2 cellular contexts compared by ENCODE assay signal in genomic region chr3:23762214-23763039, GRCh38.
TF ChIP-seq lines count a peak whose summit lies in the region.

No MANE protein-coding gene starts in this region.

TF ChIP-seq in GM12878, 131 proteins besides CTCF, POLR2A, EP300 and RAD21 (continues in another document):
- TF ChIP-seq BMI1 (IDR thresholded peaks at IDR 0.05; ENCODE audit: borderline replicate concordance), result peak; percentile 52; the same call in 1 of the 2 replicates
- TF ChIP-seq STAT3 (IDR thresholded peaks at IDR 0.05; ENCODE audit: low read depth, low read length), result no peak
- TF ChIP-seq NBN (IDR thresholded peaks at IDR 0.05), result 0 out of 2 replicates have a peak, but pooled peaks have one; percentile 18
- peak; percentile 47 for TF ChIP-seq SKIL (IDR thresholded peaks at IDR 0.05; ENCODE audit: low read depth, poor library complexity, severe bottlenecking)
- TF ChIP-seq, protein P1, sequence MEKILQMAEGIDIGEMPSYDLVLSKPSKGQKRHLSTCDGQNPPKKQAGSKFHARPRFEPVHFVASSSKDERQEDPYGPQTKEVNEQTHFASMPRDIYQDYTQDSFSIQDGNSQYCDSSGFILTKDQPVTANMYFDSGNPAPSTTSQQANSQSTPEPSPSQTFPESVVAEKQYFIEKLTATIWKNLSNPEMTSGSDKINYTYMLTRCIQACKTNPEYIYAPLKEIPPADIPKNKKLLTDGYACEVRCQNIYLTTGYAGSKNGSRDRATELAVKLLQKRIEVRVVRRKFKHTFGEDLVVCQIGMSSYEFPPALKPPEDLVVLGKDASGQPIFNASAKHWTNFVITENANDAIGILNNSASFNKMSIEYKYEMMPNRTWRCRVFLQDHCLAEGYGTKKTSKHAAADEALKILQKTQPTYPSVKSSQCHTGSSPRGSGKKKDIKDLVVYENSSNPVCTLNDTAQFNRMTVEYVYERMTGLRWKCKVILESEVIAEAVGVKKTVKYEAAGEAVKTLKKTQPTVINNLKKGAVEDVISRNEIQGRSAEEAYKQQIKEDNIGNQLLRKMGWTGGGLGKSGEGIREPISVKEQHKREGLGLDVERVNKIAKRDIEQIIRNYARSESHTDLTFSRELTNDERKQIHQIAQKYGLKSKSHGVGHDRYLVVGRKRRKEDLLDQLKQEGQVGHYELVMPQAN (conservative IDR thresholded peaks at IDR 0.05), result no peak
- TF ChIP-seq CREB1 (IDR thresholded peaks at IDR 0.05; ENCODE audit: low read depth), result 0 out of 2 replicates have a peak, but pooled peaks have one; percentile 11
- no peak for TF ChIP-seq NR2F1 (conservative IDR thresholded peaks at IDR 0.05)
- no peak for TF ChIP-seq BACH1 (IDR thresholded peaks at IDR 0.05; ENCODE audit: borderline replicate concordance)
- peak; percentile 86 for TF ChIP-seq JUNB (IDR thresholded peaks at IDR 0.05)
- peak; percentile 67 for TF ChIP-seq CUX1 (IDR thresholded peaks at IDR 0.05; ENCODE audit: insufficient replicate concordance, low read depth, low read length)
- peak; percentile 84 for TF ChIP-seq IRF4 (IDR thresholded peaks at IDR 0.05; ENCODE audit: low read depth, low read length)
- TF ChIP-seq RAD51 (IDR thresholded peaks at IDR 0.05), result no peak
- no peak for TF ChIP-seq ZSCAN29 (IDR thresholded peaks at IDR 0.05)
- peak in 1 of 2 experiments; percentile 24; a peak in 1 of 4 replicates for TF ChIP-seq BHLHE40 (IDR thresholded peaks at IDR 0.05; ENCODE audit: borderline replicate concordance in 1 of 2, low read depth in 2 of 2, low read length in 1 of 2)
- TF ChIP-seq BCL11A (IDR thresholded peaks at IDR 0.05; ENCODE audit: low read depth, low read length), result peak; percentile 28; the same call in 1 of the 2 replicates
- no peak for TF ChIP-seq TCF12 (IDR thresholded peaks at IDR 0.05; ENCODE audit: low read depth, low read length)
- TF ChIP-seq PML (IDR thresholded peaks at IDR 0.05; ENCODE audit: low read length), result no peak
- no peak for TF ChIP-seq RCOR1 (conservative IDR thresholded peaks at IDR 0.05; ENCODE audit: low read depth, low read length)
- TF ChIP-seq RUNX3 (IDR thresholded peaks at IDR 0.05; ENCODE audit: low read length), result peak; percentile 86
- peak; percentile 38; the same call in 1 of the 2 replicates for TF ChIP-seq IKZF1 (conservative IDR thresholded peaks at IDR 0.05)
- peak; percentile 54; the same call in 1 of the 2 replicates for TF ChIP-seq CREM (IDR thresholded peaks at IDR 0.05; ENCODE audit: low read depth)
- TF ChIP-seq IKZF2 (IDR thresholded peaks at IDR 0.05), result peak; percentile 11 to 43; a peak in 2 of 4 replicates
- no peak for TF ChIP-seq BRCA1 (IDR thresholded peaks at IDR 0.05; ENCODE audit: low read depth, low read length)

TF ChIP-seq in HepG2, 621 proteins besides CTCF, POLR2A, EP300 and RAD21:
- TF ChIP-seq PLRG1 (conservative IDR thresholded peaks at IDR 0.05), result no peak
- TF ChIP-seq E2F1 (CRISPR knock-in tag; IDR thresholded peaks at IDR 0.05), result no peak
- no peak for TF ChIP-seq EED (CRISPR knock-in tag; IDR thresholded peaks at IDR 0.05)
- TF ChIP-seq ZNF383 (CRISPR knock-in tag; IDR thresholded peaks at IDR 0.05; ENCODE audit: borderline replicate concordance), result no peak
- no peak for TF ChIP-seq ZNF260 (CRISPR knock-in tag; IDR thresholded peaks at IDR 0.05; ENCODE audit: borderline replicate concordance, low read depth)
- TF ChIP-seq, protein P2, sequence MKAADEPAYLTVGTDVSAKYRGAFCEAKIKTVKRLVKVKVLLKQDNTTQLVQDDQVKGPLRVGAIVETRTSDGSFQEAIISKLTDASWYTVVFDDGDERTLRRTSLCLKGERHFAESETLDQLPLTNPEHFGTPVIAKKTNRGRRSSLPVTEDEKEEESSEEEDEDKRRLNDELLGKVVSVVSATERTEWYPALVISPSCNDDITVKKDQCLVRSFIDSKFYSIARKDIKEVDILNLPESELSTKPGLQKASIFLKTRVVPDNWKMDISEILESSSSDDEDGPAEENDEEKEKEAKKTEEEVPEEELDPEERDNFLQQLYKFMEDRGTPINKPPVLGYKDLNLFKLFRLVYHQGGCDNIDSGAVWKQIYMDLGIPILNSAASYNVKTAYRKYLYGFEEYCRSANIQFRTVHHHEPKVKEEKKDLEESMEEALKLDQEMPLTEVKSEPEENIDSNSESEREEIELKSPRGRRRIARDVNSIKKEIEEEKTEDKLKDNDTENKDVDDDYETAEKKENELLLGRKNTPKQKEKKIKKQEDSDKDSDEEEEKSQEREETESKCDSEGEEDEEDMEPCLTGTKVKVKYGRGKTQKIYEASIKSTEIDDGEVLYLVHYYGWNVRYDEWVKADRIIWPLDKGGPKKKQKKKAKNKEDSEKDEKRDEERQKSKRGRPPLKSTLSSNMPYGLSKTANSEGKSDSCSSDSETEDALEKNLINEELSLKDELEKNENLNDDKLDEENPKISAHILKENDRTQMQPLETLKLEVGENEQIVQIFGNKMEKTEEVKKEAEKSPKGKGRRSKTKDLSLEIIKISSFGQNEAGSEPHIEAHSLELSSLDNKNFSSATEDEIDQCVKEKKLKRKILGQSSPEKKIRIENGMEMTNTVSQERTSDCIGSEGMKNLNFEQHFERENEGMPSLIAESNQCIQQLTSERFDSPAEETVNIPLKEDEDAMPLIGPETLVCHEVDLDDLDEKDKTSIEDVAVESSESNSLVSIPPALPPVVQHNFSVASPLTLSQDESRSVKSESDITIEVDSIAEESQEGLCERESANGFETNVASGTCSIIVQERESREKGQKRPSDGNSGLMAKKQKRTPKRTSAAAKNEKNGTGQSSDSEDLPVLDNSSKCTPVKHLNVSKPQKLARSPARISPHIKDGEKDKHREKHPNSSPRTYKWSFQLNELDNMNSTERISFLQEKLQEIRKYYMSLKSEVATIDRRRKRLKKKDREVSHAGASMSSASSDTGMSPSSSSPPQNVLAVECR (CRISPR knock-in tag; IDR thresholded peaks at IDR 0.05; ENCODE audit: borderline replicate concordance), result no peak
- no peak for TF ChIP-seq NONO (IDR thresholded peaks at IDR 0.05)
- TF ChIP-seq NONO (CRISPR knock-in tag; conservative IDR thresholded peaks at IDR 0.05), result no peak
TF ChIP-seq in HepG2: peak in this region for 0.
